In genomic region chr17:67217446-67217845, GRCh38 we compare ENCODE assay signal across 19 cellular contexts.
"Had no signal": no experiment of that assay in that cellular context is flagged by ENCODE, and none has a peak within 500 bp of the region (broad histone marks: within the 10 kb centered on the region; RNA-seq: fewer than 3 reads in every experiment).

No MANE protein-coding gene starts in this region.

- H3K27ac ChIP-seq: epithelial cell of prostate, esophagus squamous epithelium, foreskin keratinocyte, hepatocyte, neutrophil, psoas muscle, testis had no signal

- FAIRE-seq: colon had no signal

- H3K4me3 ChIP-seq: esophagus squamous epithelium, hepatocyte, psoas muscle, testis, tibial nerve had no signal

- H3K4me3 Mint-ChIP-seq: dendritic cell treated with granulocyte-macrophage colony-stimulating factor and Interleukin-4, amounts not matched to agents 40 ng/mL and 50 ng/mL, for 4 days; effector memory CD8-positive, alpha-beta T cell; naive thymus-derived CD8-positive, alpha-beta T cell; stimulated activated naive B cell treated with anti-CD40 and anti-IgM and Interleukin-4, amounts not matched to agents 10 μg/mL and 1 μg/mL and 100 μg/mL, for 72 hours; stimulated activated naive CD8-positive, alpha-beta T cell treated with anti-CD3 and anti-CD28 coated beads, Interleukin-15, amount 100 ng/mL, for 72 hours had no signal

- DNase-seq: effector memory CD8-positive, alpha-beta T cell; esophagus squamous epithelium; foreskin keratinocyte; left colon; left ventricle myocardium superior; naive thymus-derived CD8-positive, alpha-beta T cell; psoas muscle; stimulated activated CD4-positive, alpha-beta T cell treated with anti-CD3 and anti-CD28 coated beads, Interleukin-2, amount 100 ng/mL, for 24 hours; stimulated activated CD4-positive, alpha-beta T cell treated with anti-CD3 and anti-CD28 coated beads, Interleukin-4, amount 100 ng/mL, for 4 hours; stimulated activated naive B cell treated with anti-CD40 and anti-IgM and Interleukin-4, amounts not matched to agents 10 μg/mL and 1 μg/mL and 100 μg/mL, for 72 hours; stimulated activated naive CD8-positive, alpha-beta T cell treated with anti-CD3 and anti-CD28 coated beads, Interleukin-15, amount 100 ng/mL, for 72 hours; testis had no signal

- H3K27me3 Mint-ChIP-seq: dendritic cell treated with granulocyte-macrophage colony-stimulating factor and Interleukin-4, amounts not matched to agents 40 ng/mL and 50 ng/mL, for 4 days; effector memory CD8-positive, alpha-beta T cell; naive thymus-derived CD8-positive, alpha-beta T cell; stimulated activated naive B cell treated with anti-CD40 and anti-IgM and Interleukin-4, amounts not matched to agents 10 μg/mL and 1 μg/mL and 100 μg/mL, for 72 hours; stimulated activated naive CD8-positive, alpha-beta T cell treated with anti-CD3 and anti-CD28 coated beads, Interleukin-15, amount 100 ng/mL, for 72 hours had no signal

- H2AFZ ChIP-seq: hepatocyte had no signal

- H3K4me2 ChIP-seq: hepatocyte had no signal

- H3K27me3 ChIP-seq: esophagus squamous epithelium, foreskin keratinocyte, hepatocyte, neutrophil, testis, tibial nerve had no signal

- H3K9me3 Mint-ChIP-seq: dendritic cell treated with granulocyte-macrophage colony-stimulating factor and Interleukin-4, amounts not matched to agents 40 ng/mL and 50 ng/mL, for 4 days; effector memory CD8-positive, alpha-beta T cell; naive thymus-derived CD8-positive, alpha-beta T cell; stimulated activated naive B cell treated with anti-CD40 and anti-IgM and Interleukin-4, amounts not matched to agents 10 μg/mL and 1 μg/mL and 100 μg/mL, for 72 hours; stimulated activated naive CD8-positive, alpha-beta T cell treated with anti-CD3 and anti-CD28 coated beads, Interleukin-15, amount 100 ng/mL, for 72 hours had no signal

- H3K9me3 ChIP-seq: esophagus squamous epithelium, neutrophil, psoas muscle, testis, tibial nerve had no signal

- ATAC-seq: effector memory CD8-positive, alpha-beta T cell; foreskin keratinocyte; left colon; left ventricle myocardium superior; naive thymus-derived CD8-positive, alpha-beta T cell; psoas muscle; sciatic nerve; stimulated activated naive B cell treated with anti-CD40 and anti-IgM and Interleukin-4, amounts not matched to agents 10 μg/mL and 1 μg/mL and 100 μg/mL, for 72 hours; stimulated activated naive CD8-positive, alpha-beta T cell treated with anti-CD3 and anti-CD28 coated beads, Interleukin-15, amount 100 ng/mL, for 72 hours had no signal

- H3K27ac Mint-ChIP-seq: dendritic cell treated with granulocyte-macrophage colony-stimulating factor and Interleukin-4, amounts not matched to agents 40 ng/mL and 50 ng/mL, for 4 days; effector memory CD8-positive, alpha-beta T cell; naive thymus-derived CD8-positive, alpha-beta T cell; stimulated activated naive B cell treated with anti-CD40 and anti-IgM and Interleukin-4, amounts not matched to agents 10 μg/mL and 1 μg/mL and 100 μg/mL, for 72 hours; stimulated activated naive CD8-positive, alpha-beta T cell treated with anti-CD3 and anti-CD28 coated beads, Interleukin-15, amount 100 ng/mL, for 72 hours had no signal
